Comparison of ENCODE assay signal across 6 cellular contexts in genomic region chr19:44925114-44925891, GRCh38. TPM values are rescaled to one million over a fixed set of nuclear protein-coding genes. Genes with fewer than 3 reads are reported as not detected.
DNase-seq lines count a peak whose midpoint lies in the region; ATAC-seq and TF ChIP-seq lines count a peak whose summit lies in the region.

No MANE protein-coding gene starts in this region.

- no peak for TF ChIP-seq POLR2A in NB4 (IDR thresholded peaks at IDR 0.05; ENCODE audit: extremely low read depth, insufficient read length)

- peak overlapping the region; percentile 30 for H3K27ac ChIP-seq in skeletal muscle tissue (ENCODE audit: low read depth, low read length)

- no peaks in the 10 kb centered on the region for H3K36me3 ChIP-seq in skeletal muscle tissue (ENCODE audit: control insufficient read depth in 3 of 3, insufficient read depth in 3 of 3, low read length in 3 of 3)

- no peak overlapping the region for H3K4me3 ChIP-seq in NB4 (ENCODE audit: low read depth, low read length)
- H3K4me3 ChIP-seq in skeletal muscle tissue (ENCODE audit: low read length in 3 of 3) = no peak overlapping the region

- DNase-seq in NB4 (ENCODE audit: low read depth) = peak; percentile 76
- DNase-seq in glomerular visceral epithelial cell (ENCODE audit: extremely low spot score) = peak; percentile 75
- no peak for DNase-seq in D341Med (ENCODE audit: low spot score)

- H3K9ac ChIP-seq in skeletal muscle tissue (ENCODE audit: low read depth in 1 of 3, low read length in 3 of 3) = no peak overlapping the region

- H3K4me1 ChIP-seq in skeletal muscle tissue (ENCODE audit: control insufficient read depth in 3 of 3, insufficient read depth in 3 of 3, low read length in 3 of 3) = peaks cover 7 to 15% (median 11%) of the 10 kb centered on the region in 3 donors

- TF ChIP-seq CTCF in NB4 (IDR thresholded peaks at IDR 0.05; ENCODE audit: low read depth, low read length) = no peak

- ATAC-seq in GM19452 (IDR thresholded peaks at IDR 0.05; ENCODE audit: unreplicated experiment) (no peak), HG02623 (IDR thresholded peaks at IDR 0.05; ENCODE audit: unreplicated experiment) (no peak)

- no peaks in the 10 kb centered on the region for H3K9me3 ChIP-seq in skeletal muscle tissue (ENCODE audit: control insufficient read depth in 3 of 3, low read length in 3 of 3)

- H3K27me3 ChIP-seq in skeletal muscle tissue (ENCODE audit: control insufficient read depth in 3 of 3, insufficient read depth in 3 of 3, low read length in 3 of 3) = no peaks in the 10 kb centered on the region

RNA-seq across cellular contexts. Expression of gene APOC1, which starts 10.9 kb away (rescaled TPM):
- total RNA-seq in skeletal muscle tissue = 5.7 TPM

RNA-seq across cellular contexts. Expression of gene APOC4, which starts 16.7 kb away (rescaled TPM):
- not detected for total RNA-seq in skeletal muscle tissue

RNA-seq across cellular contexts. Expression of gene APOE, which starts 19.7 kb away (rescaled TPM):
- total RNA-seq in skeletal muscle tissue = 93.9 TPM

RNA-seq across cellular contexts. Expression of gene APOC2, which starts 20.5 kb away (rescaled TPM):
- total RNA-seq in skeletal muscle tissue = not detected

RNA-seq across cellular contexts. Expression of gene CLPTM1, which starts 29.9 kb away (rescaled TPM):
- total RNA-seq in skeletal muscle tissue = 40.7 TPM
